Comparison of ENCODE assay signal across 21 cellular contexts in genomic region chr16:75588716-75589115, GRCh38. TPM values are rescaled to one million over a fixed set of nuclear protein-coding genes. Genes with fewer than 3 reads are reported as not detected.
"Had no signal": no experiment of that assay in that cellular context is flagged by ENCODE, and none has a peak within 500 bp of the region (broad histone marks: within the 10 kb centered on the region; RNA-seq: fewer than 3 reads in every experiment).

No MANE protein-coding gene starts in this region.

- H3K36me3 ChIP-seq: breast epithelium, esophagus squamous epithelium, prostate gland, right lobe of liver, vagina had no signal

- H3K4me1 ChIP-seq: breast epithelium, esophagus squamous epithelium, left lung, prostate gland, right lobe of liver had no signal

- H3K4me3 ChIP-seq: breast epithelium, esophagus squamous epithelium, left lung, prostate gland, right lobe of liver, SK-N-MC, spleen, tibial nerve, vagina had no signal

- ATAC-seq: activated naive CD8-positive, alpha-beta T cell treated with anti-CD3 and anti-CD28 coated beads, Interleukin-2, amount 50 U/mL, for 24 hours; left lung; right lobe of liver; stimulated activated memory B cell treated with anti-CD40 and anti-IgM and Interleukin-4, amounts not matched to agents 10 μg/mL and 1 μg/mL and 100 μg/mL, for 72 hours had no signal

- H3K27me3 ChIP-seq: breast epithelium, esophagus squamous epithelium, left lung, right lobe of liver, spleen, tibial nerve, vagina had no signal

- DNase-seq: activated B cell treated with CpG ODN at 0.5 μM for 24 hours; activated CD4-positive, alpha-beta memory T cell treated with anti-CD3 and anti-CD28 coated beads for 36 hours; activated CD4-positive, alpha-beta T cell treated with anti-CD3 and anti-CD28 coated beads for 4 hours; activated naive CD4-positive, alpha-beta T cell treated with anti-CD3 and anti-CD28 coated beads, Interleukin-2, amount 10 ng/mL, durations not matched to agents 7 days and 5 days; activated naive CD8-positive, alpha-beta T cell treated with anti-CD3 and anti-CD28 coated beads, Interleukin-2, amount 50 U/mL, for 24 hours; cerebellar nuclear complex; effector CD4-positive, alpha-beta T cell; esophagus squamous epithelium; islet precursor cell; left lung; right lobe of liver; spleen; stimulated activated CD4-positive, alpha-beta T cell treated with anti-CD3 and anti-CD28 coated beads, Interleukin-4, amount 100 ng/mL, for 4 hours had no signal

- H3K9me3 ChIP-seq: breast epithelium, esophagus squamous epithelium, left lung, prostate gland, right lobe of liver, spleen, tibial nerve, vagina had no signal

- H3K27ac ChIP-seq: left lung, prostate gland, right lobe of liver, SK-N-MC, spleen, vagina had no signal

RNA-seq across cellular contexts. Expression of gene CHST5, which starts 52.8 kb away (rescaled TPM):
- total RNA-seq: aorta, myocyte, right lobe of liver, vagina had no signal
